19 cellular contexts compared by ENCODE assay signal in the genomic region with DNA sequence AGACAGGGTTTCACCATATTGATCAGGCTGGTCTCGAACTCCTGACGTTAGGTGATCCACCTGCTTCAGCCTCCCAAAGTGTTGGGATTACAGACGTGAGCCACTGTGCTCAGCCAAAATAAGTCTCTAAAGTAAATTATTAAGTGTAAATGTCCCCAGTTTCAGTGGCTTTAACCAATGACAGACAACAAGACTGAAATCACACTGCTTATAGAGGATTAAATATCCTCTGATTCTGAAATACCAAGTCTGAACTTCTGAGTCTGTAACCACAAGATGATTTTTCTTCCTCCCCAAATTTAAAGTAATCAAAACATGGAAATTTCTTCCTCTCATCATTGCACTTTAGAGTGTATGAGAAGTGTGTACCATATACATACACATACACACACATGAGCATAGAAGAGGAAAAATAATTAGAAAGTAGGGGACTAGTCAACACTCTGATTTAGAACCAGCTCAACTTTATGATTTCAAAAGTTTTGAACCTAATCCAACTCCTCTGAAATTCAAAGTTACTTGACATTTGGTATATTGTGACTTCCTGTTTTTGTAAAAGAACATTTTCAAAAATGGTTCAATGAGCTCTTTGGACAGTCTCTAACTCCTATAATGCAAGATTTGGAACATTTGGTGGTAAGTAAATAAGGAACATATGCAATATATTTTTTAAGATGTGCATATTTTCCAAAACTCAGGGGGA. TPM values are rescaled to one million over a fixed set of nuclear protein-coding genes. Genes with fewer than 3 reads are reported as not detected.
DNase-seq lines count a peak whose midpoint lies in the region; ATAC-seq, FAIRE-seq and TF ChIP-seq lines count a peak whose summit lies in the region.
"Had no signal": no experiment of that assay in that cellular context is flagged by ENCODE, and none has a peak within 500 bp of the region (broad histone marks: within the 10 kb centered on the region; RNA-seq: fewer than 3 reads in every experiment).

No MANE protein-coding gene starts in this region.

- H3K36me3 Mint-ChIP-seq in activated CD4-positive, alpha-beta T cell treated with anti-CD3 and anti-CD28 coated beads for 36 hours (ENCODE audit: low read depth) = peaks cover 9% of the 10 kb centered on the region
- H3K36me3 Mint-ChIP-seq in activated CD4-positive, alpha-beta memory T cell treated with anti-CD3 and anti-CD28 coated beads, Interleukin-2, amount 10 ng/mL, durations not matched to agents 7 days and 5 days (ENCODE audit: low read depth) = peaks cover 9% of the 10 kb centered on the region
- no peaks in the 10 kb centered on the region for H3K36me3 Mint-ChIP-seq in naive thymus-derived CD8-positive, alpha-beta T cell
- H3K36me3 Mint-ChIP-seq: brain, mesothelial cell of epicardium had no signal

- H3K27ac Mint-ChIP-seq in activated CD4-positive, alpha-beta T cell treated with anti-CD3 and anti-CD28 coated beads for 36 hours = peak overlapping the region; percentile 93
- peak overlapping the region; percentile 63 for H3K27ac Mint-ChIP-seq in activated CD4-positive, alpha-beta memory T cell treated with anti-CD3 and anti-CD28 coated beads, Interleukin-2, amount 10 ng/mL, durations not matched to agents 7 days and 5 days
- H3K27ac Mint-ChIP-seq in naive thymus-derived CD8-positive, alpha-beta T cell = peak overlapping the region; percentile 32 to 100 (median 87)
- H3K27ac Mint-ChIP-seq: mesothelial cell of epicardium had no signal

- no peak overlapping the region for H3K4me3 ChIP-seq in stomach

- POLR2A ChIA-PET in activated CD4-positive, alpha-beta T cell treated with anti-CD3 and anti-CD28 coated beads for 36 hours (lab: Charles Lee) = interaction anchor here (0.6 to 1.3 kb wide), 5 partner anchors 19 to 128 kb away, joined by 3 to 6 read pairs (median 4); no protein-coding TSS in a partner anchor
- POLR2A ChIA-PET in activated CD4-positive, alpha-beta memory T cell treated with anti-CD3 and anti-CD28 coated beads, Interleukin-2, amount 10 ng/mL, durations not matched to agents 7 days and 5 days (lab: Charles Lee) = interaction anchor here (0.8 to 4.0 kb wide), 5 partner anchors 9 to 128 kb away, joined by 3 to 28 read pairs (median 4); a partner anchor contains a TSS
- POLR2A ChIA-PET in naive thymus-derived CD8-positive, alpha-beta T cell (lab: Charles Lee) = interaction anchor here (0.9 to 4.5 kb wide), 10 partner anchors 9 to 206 kb away, joined by 3 to 47 read pairs (median 7); a partner anchor contains a TSS

- TF ChIP-seq EP300 in stomach (IDR thresholded peaks at IDR 0.05) = no peak

- ATAC-seq in activated CD4-positive, alpha-beta T cell treated with anti-CD3 and anti-CD28 coated beads for 36 hours = no peak
- peak in 1 of 2 donors; percentile 14 for ATAC-seq in naive thymus-derived CD8-positive, alpha-beta T cell
- ATAC-seq: left cardiac atrium had no signal

- peak; percentile 26 for FAIRE-seq in GM12891 (lab: Jason Lieb, UNC)
- FAIRE-seq: frontal cortex, HTR-8/SVneo had no signal

- no peaks in the 10 kb centered on the region for H3K9me3 ChIP-seq in stomach

- 81 to 93% (median 86%) methylated on average over 3 of the region's 3 CpGs for WGBS in stomach, 5 donors

- intact Hi-C loops in activated CD4-positive, alpha-beta T cell treated with anti-CD3 and anti-CD28 coated beads for 36 hours (cut with DNase I, micrococcal nuclease) = no loop called here
- intact Hi-C loops in stomach (cut with DNase I; ENCODE audit: low total_unique reads) = no loop called here

- H3K36me3 ChIP-seq in stomach = no peaks in the 10 kb centered on the region

- CTCF ChIA-PET in activated CD4-positive, alpha-beta T cell treated with anti-CD3 and anti-CD28 coated beads for 36 hours (lab: Charles Lee) = interaction anchor here (0.8 to 2.2 kb wide), 12 partner anchors 10 to 216 kb away, joined by 3 to 13 read pairs (median 4); no protein-coding TSS in a partner anchor
- CTCF ChIA-PET in activated CD4-positive, alpha-beta memory T cell treated with anti-CD3 and anti-CD28 coated beads, Interleukin-2, amount 10 ng/mL, durations not matched to agents 7 days and 5 days (lab: Charles Lee) = interaction anchor here (0.9 to 2.2 kb wide), 6 partner anchors 16 to 316 kb away, joined by 3 to 6 read pairs (median 4); no protein-coding TSS in a partner anchor

- H3K4me1 Mint-ChIP-seq in activated CD4-positive, alpha-beta T cell treated with anti-CD3 and anti-CD28 coated beads for 36 hours = peaks cover 66% of the 10 kb centered on the region
- H3K4me1 Mint-ChIP-seq in activated CD4-positive, alpha-beta memory T cell treated with anti-CD3 and anti-CD28 coated beads, Interleukin-2, amount 10 ng/mL, durations not matched to agents 7 days and 5 days = peaks cover 51% of the 10 kb centered on the region
- H3K4me1 Mint-ChIP-seq in naive thymus-derived CD8-positive, alpha-beta T cell = peaks cover 39 to 71% (median 63%) of the 10 kb centered on the region in 4 donors
- H3K4me1 Mint-ChIP-seq: brain had no signal

- H3K4me3 Mint-ChIP-seq in activated CD4-positive, alpha-beta T cell treated with anti-CD3 and anti-CD28 coated beads for 36 hours = peak overlapping the region; percentile 40
- H3K4me3 Mint-ChIP-seq in activated CD4-positive, alpha-beta memory T cell treated with anti-CD3 and anti-CD28 coated beads, Interleukin-2, amount 10 ng/mL, durations not matched to agents 7 days and 5 days = no peak overlapping the region
- peak overlapping the region; percentile 38 to 89 (median 74) for H3K4me3 Mint-ChIP-seq in naive thymus-derived CD8-positive, alpha-beta T cell
- H3K4me3 Mint-ChIP-seq: brain, mesothelial cell of epicardium had no signal

- TF ChIP-seq CTCF in stomach (IDR thresholded peaks at IDR 0.05) = no peak

- no peak for TF ChIP-seq POLR2A in GM12891 (IDR thresholded peaks at IDR 0.05; ENCODE audit: low read depth, low read length)
- no peak for TF ChIP-seq POLR2A in stomach (IDR thresholded peaks at IDR 0.05)

- H3K27me3 ChIP-seq in stomach = no peaks in the 10 kb centered on the region

- H3K9me3 Mint-ChIP-seq in activated CD4-positive, alpha-beta T cell treated with anti-CD3 and anti-CD28 coated beads for 36 hours (ENCODE audit: low read depth) = peaks cover 7% of the 10 kb centered on the region
- peaks cover 9% of the 10 kb centered on the region for H3K9me3 Mint-ChIP-seq in activated CD4-positive, alpha-beta memory T cell treated with anti-CD3 and anti-CD28 coated beads, Interleukin-2, amount 10 ng/mL, durations not matched to agents 7 days and 5 days
- H3K9me3 Mint-ChIP-seq in naive thymus-derived CD8-positive, alpha-beta T cell = peaks cover 0 to 5% (median 0%) of the 10 kb centered on the region in 9 donors
- H3K9me3 Mint-ChIP-seq: brain had no signal

- H3K4me1 ChIP-seq in stomach = peaks cover 0 to 7% (median 2%) of the 10 kb centered on the region in 4 donors

- no peaks in the 10 kb centered on the region for H3K27me3 Mint-ChIP-seq in activated CD4-positive, alpha-beta T cell treated with anti-CD3 and anti-CD28 coated beads for 36 hours
- H3K27me3 Mint-ChIP-seq in activated CD4-positive, alpha-beta memory T cell treated with anti-CD3 and anti-CD28 coated beads, Interleukin-2, amount 10 ng/mL, durations not matched to agents 7 days and 5 days = no peaks in the 10 kb centered on the region
- no peaks in the 10 kb centered on the region for H3K27me3 Mint-ChIP-seq in naive thymus-derived CD8-positive, alpha-beta T cell

- no peak overlapping the region for H3K27ac ChIP-seq in stomach

- no peak for DNase-seq in activated CD4-positive, alpha-beta T cell treated with anti-CD3 and anti-CD28 coated beads for 36 hours
- DNase-seq in activated CD4-positive, alpha-beta T cell treated with anti-CD3 and anti-CD28 coated beads for 48 hours = no peak
- DNase-seq in GM12891 (ENCODE audit: insufficient read length, low spot score) (no peak), putamen (ENCODE audit: low spot score) (no peak), NCI-H524 (lab: John Stamatoyannopoulos, UW) (no peak), stomach (no peak)
- no peak for DNase-seq in activated CD4-positive, alpha-beta memory T cell treated with anti-CD3 and anti-CD28 coated beads, Interleukin-2, amount 10 ng/mL, durations not matched to agents 7 days and 5 days
- no peak for DNase-seq in naive thymus-derived CD8-positive, alpha-beta T cell
- DNase-seq: activated CD4-positive, alpha-beta T cell treated with anti-CD3 and anti-CD28 coated beads, Interleukin-2, amount 50 U/mL, for 4 hours; activated gamma-delta T cell treated with Interleukin-2 at 50 U/mL for 16 hours; left cardiac atrium; NCI-H187 treated with DMSO at 0.1 percent for 48 hours; NCI-H446 treated with DMSO at 0.1 percent for 48 hours; retina; SHP77 had no signal

TF ChIP-seq in GM12891, 5 proteins besides CTCF, POLR2A, EP300 and RAD21:
- TF ChIP-seq POU2F2 (IDR thresholded peaks at IDR 0.05; ENCODE audit: low read depth, low read length) (no peak), SPI1 (IDR thresholded peaks at IDR 0.05; ENCODE audit: low read depth, low read length) (peak; percentile 67)

RNA-seq across cellular contexts. Expression of a gene that starts 16.6 kb away (rescaled TPM):
- 100 to 1,000 TPM; 122 to 181 TPM for total RNA-seq in activated CD4-positive, alpha-beta T cell treated with anti-CD3 and anti-CD28 coated beads for 36 hours
- polyA plus RNA-seq in GM12891 (2012; ENCODE audit: low read depth, missing spikeins) = 13.8 TPM
- total RNA-seq in activated CD4-positive, alpha-beta memory T cell treated with anti-CD3 and anti-CD28 coated beads, Interleukin-2, amount 10 ng/mL, durations not matched to agents 7 days and 5 days = 100 to 1,000 TPM; 214 to 246 TPM
- 100 to 1,000 TPM; 269 to 279 TPM for total RNA-seq in naive thymus-derived CD8-positive, alpha-beta T cell
- 10 to 100 TPM; 85.8 to 96.1 (median 94.2) TPM for polyA plus RNA-seq in naive thymus-derived CD8-positive, alpha-beta T cell
- 10 to 100 TPM in 4 of 5 donors, 1 to 10 TPM in 1; 1.2 to 58.4 (median 24.6) TPM for total RNA-seq in stomach
- polyA plus RNA-seq in stomach = 1 to 10 TPM; 1.2 to 2.3 (median 1.8) TPM
